21 cellular contexts compared by ENCODE assay signal in genomic region chr14:88016768-88017167, GRCh38. TPM values are rescaled to one million over a fixed set of nuclear protein-coding genes. Genes with fewer than 3 reads are reported as not detected.
DNase-seq lines count a peak whose midpoint lies in the region; ATAC-seq and TF ChIP-seq lines count a peak whose summit lies in the region.
"Had no signal": no experiment of that assay in that cellular context is flagged by ENCODE, and none has a peak within 500 bp of the region (broad histone marks: within the 10 kb centered on the region; RNA-seq: fewer than 3 reads in every experiment).

No MANE protein-coding gene starts in this region.

- no peaks in the 10 kb centered on the region for H3K27me3 Mint-ChIP-seq in stimulated activated naive CD8-positive, alpha-beta T cell treated with anti-CD3 and anti-CD28 coated beads, Interleukin-15, Interleukin-2, amounts not matched to agents 100 ng/mL and 50 ng/mL, for 24 hours
- H3K27me3 Mint-ChIP-seq in T-helper 17 cell: no peaks in the 10 kb centered on the region
- peaks cover 0 to 3% (median 2%) of the 10 kb centered on the region in 3 donors for H3K27me3 Mint-ChIP-seq in immature natural killer cell (ENCODE audit: low read depth in 3 of 3)

- peaks cover 52% of the 10 kb centered on the region for H3K36me3 Mint-ChIP-seq in stimulated activated naive CD8-positive, alpha-beta T cell treated with anti-CD3 and anti-CD28 coated beads, Interleukin-15, Interleukin-2, amounts not matched to agents 100 ng/mL and 50 ng/mL, for 24 hours (ENCODE audit: low read depth)
- H3K36me3 Mint-ChIP-seq in T-helper 17 cell (ENCODE audit: low read depth) (no peaks in the 10 kb centered on the region), immature natural killer cell (peaks cover 24 to 56% (median 27%) of the 10 kb centered on the region in 3 donors)
- H3K36me3 Mint-ChIP-seq in stimulated activated effector memory CD8-positive, alpha-beta T cell treated with anti-CD3 and anti-CD28 coated beads, Interleukin-12 subunit alpha, Interleukin-12 subunit beta, amount 100 ng/mL, for 72 hours: peaks cover 64% of the 10 kb centered on the region

- H3K4me3 Mint-ChIP-seq in stimulated activated naive CD8-positive, alpha-beta T cell treated with anti-CD3 and anti-CD28 coated beads, Interleukin-15, Interleukin-2, amounts not matched to agents 100 ng/mL and 50 ng/mL, for 24 hours: no peak overlapping the region
- H3K4me3 Mint-ChIP-seq in T-helper 17 cell: no peak overlapping the region
- H3K4me3 Mint-ChIP-seq in immature natural killer cell: peak overlapping the region in 1 of 5 donors; percentile 53
- H3K4me3 Mint-ChIP-seq in stimulated activated effector memory CD8-positive, alpha-beta T cell treated with anti-CD3 and anti-CD28 coated beads, Interleukin-12 subunit alpha, Interleukin-12 subunit beta, amount 100 ng/mL, for 72 hours: peak overlapping the region; percentile 35
- H3K4me3 Mint-ChIP-seq: H9 had no signal

- peaks cover 4% of the 10 kb centered on the region for H3K9me3 Mint-ChIP-seq in stimulated activated naive CD8-positive, alpha-beta T cell treated with anti-CD3 and anti-CD28 coated beads, Interleukin-15, Interleukin-2, amounts not matched to agents 100 ng/mL and 50 ng/mL, for 24 hours
- no peaks in the 10 kb centered on the region for H3K9me3 Mint-ChIP-seq in immature natural killer cell
- peaks cover 4% of the 10 kb centered on the region for H3K9me3 Mint-ChIP-seq in stimulated activated effector memory CD8-positive, alpha-beta T cell treated with anti-CD3 and anti-CD28 coated beads, Interleukin-12 subunit alpha, Interleukin-12 subunit beta, amount 100 ng/mL, for 72 hours

- peak overlapping the region; percentile 59 for H3K27ac Mint-ChIP-seq in stimulated activated naive CD8-positive, alpha-beta T cell treated with anti-CD3 and anti-CD28 coated beads, Interleukin-15, Interleukin-2, amounts not matched to agents 100 ng/mL and 50 ng/mL, for 24 hours
- H3K27ac Mint-ChIP-seq in T-helper 17 cell (peak overlapping the region; percentile 87), immature natural killer cell (peak overlapping the region; percentile 70 to 84 (median 83))
- peak overlapping the region; percentile 81 for H3K27ac Mint-ChIP-seq in stimulated activated effector memory CD8-positive, alpha-beta T cell treated with anti-CD3 and anti-CD28 coated beads, Interleukin-12 subunit alpha, Interleukin-12 subunit beta, amount 100 ng/mL, for 72 hours
- H3K27ac Mint-ChIP-seq: H9 had no signal

- H3K9me3 ChIP-seq in T-helper 17 cell (ENCODE audit: control insufficient read depth, low read length, poor library complexity, severe bottlenecking): no peaks in the 10 kb centered on the region

- no peak for TF ChIP-seq CTCF in GM13977 (IDR thresholded peaks at IDR 0.05; ENCODE audit: extremely low read depth, insufficient read depth, missing control alignments)

- no peak for ATAC-seq in stimulated activated naive CD8-positive, alpha-beta T cell treated with anti-CD3 and anti-CD28 coated beads, Interleukin-15, Interleukin-2, amounts not matched to agents 100 U/mL and 50 U/mL, for 24 hours
- no peak for ATAC-seq in T-helper 17 cell
- ATAC-seq in stimulated activated effector memory CD8-positive, alpha-beta T cell treated with anti-CD3 and anti-CD28 coated beads, Interleukin-12 subunit alpha, Interleukin-12 subunit beta, amount 100 ng/mL, for 72 hours: no peak
- ATAC-seq: PC-3 had no signal

- no peak for DNase-seq in stimulated activated naive CD8-positive, alpha-beta T cell treated with anti-CD3 and anti-CD28 coated beads, Interleukin-15, Interleukin-2, amounts not matched to agents 100 U/mL and 50 U/mL, for 24 hours
- DNase-seq in T-helper 17 cell (no peak), immature natural killer cell (no peak), cortex of kidney (lab: John Stamatoyannopoulos, UW) (no peak), GM13977 (ENCODE audit: low spot score) (no peak), NCI-H2029 (lab: John Stamatoyannopoulos, UW) (no peak)
- DNase-seq in stimulated activated effector memory CD8-positive, alpha-beta T cell treated with anti-CD3 and anti-CD28 coated beads, Interleukin-12 subunit alpha, Interleukin-12 subunit beta, amount 100 ng/mL, for 72 hours (ENCODE audit: low spot score in 2 of 2): no peak
- DNase-seq: DMS153, GDM1, H9, NCI-H1417, NCI-H187 treated with DMSO at 0.1 percent for 48 hours, NCI-H345, NCI-H524 treated with DMSO at 0.1 percent for 48 hours, PC-3, RPMI8226, SHP77 treated with DMSO at 0.1 percent for 48 hours had no signal

- peaks cover 46% of the 10 kb centered on the region for H3K4me1 Mint-ChIP-seq in stimulated activated naive CD8-positive, alpha-beta T cell treated with anti-CD3 and anti-CD28 coated beads, Interleukin-15, Interleukin-2, amounts not matched to agents 100 ng/mL and 50 ng/mL, for 24 hours (ENCODE audit: low read depth)
- peaks cover 38% of the 10 kb centered on the region for H3K4me1 Mint-ChIP-seq in T-helper 17 cell
- H3K4me1 Mint-ChIP-seq in immature natural killer cell: peaks cover 90 to 99% of the 10 kb centered on the region in 2 donors
- peaks cover 68% of the 10 kb centered on the region for H3K4me1 Mint-ChIP-seq in stimulated activated effector memory CD8-positive, alpha-beta T cell treated with anti-CD3 and anti-CD28 coated beads, Interleukin-12 subunit alpha, Interleukin-12 subunit beta, amount 100 ng/mL, for 72 hours

- in situ Hi-C loops in GM13977 (cut with MboI; ENCODE audit: low pct_unique_long_range_greater_than_20kb, low sequenced_read_pairs, unreplicated experiment): no loop called here

RNA-seq across cellular contexts. Expression of gene GPR65, which starts 11.8 kb away (rescaled TPM):
- total RNA-seq in T-helper 17 cell: 10 to 100 TPM; 14.9 to 16.6 TPM
- 10 to 100 TPM; 55.9 to 84.5 (median 62.2) TPM for polyA plus RNA-seq in immature natural killer cell
- total RNA-seq: A673, Daoy, H9, HT1080, PC-3 had no signal

RNA-seq across cellular contexts. Expression of gene GALC, which starts 23.8 kb away (rescaled TPM):
- total RNA-seq in T-helper 17 cell: 10 to 100 TPM; 33.1 to 36.5 TPM
- 10 to 100 TPM; 38.7 to 59.5 (median 57.6) TPM for polyA plus RNA-seq in immature natural killer cell
- total RNA-seq: HT1080 had no signal
